In genomic region chr2:226796012-226796839, GRCh38 we compare ENCODE assay signal across 9 cellular contexts. TPM values are rescaled to one million over a fixed set of nuclear protein-coding genes. Genes with fewer than 3 reads are reported as not detected.
A peak's percentile ranks its signal among the peaks of the same experiment; 100 is the strongest.
DNase-seq lines count a peak whose midpoint lies in the region; ATAC-seq, FAIRE-seq and TF ChIP-seq lines count a peak whose summit lies in the region.
"Had no signal": no experiment of that assay in that cellular context is flagged by ENCODE, and none has a peak within 500 bp of the region (broad histone marks: within the 10 kb centered on the region; RNA-seq: fewer than 3 reads in every experiment).

No MANE protein-coding gene starts in this region.

- no peak overlapping the region for H3K9ac ChIP-seq in keratinocyte (ENCODE audit: control insufficient read depth, extremely low read depth, insufficient read depth, low read length)

- peak overlapping the region; percentile 16 for H3K4me2 ChIP-seq in keratinocyte (ENCODE audit: control insufficient read depth, extremely low read depth, insufficient read depth, low read depth, low read length)

- no peak for FAIRE-seq in keratinocyte (lab: Jason Lieb, UNC)

- H3K27ac ChIP-seq in ascending aorta (peak overlapping the region; percentile 79 to 95), keratinocyte (ENCODE audit: control insufficient read depth, insufficient read depth, low read length) (no peak overlapping the region), skin epidermis (peak overlapping the region in 16 of 21 experiments; percentile 1 to 91 (median 68))

- ATAC-seq in HG03571 (IDR thresholded peaks at IDR 0.05; ENCODE audit: unreplicated experiment), result no peak

- H2AFZ ChIP-seq in keratinocyte (ENCODE audit: control insufficient read depth, low read length), result no peak overlapping the region

- H3K4me3 ChIP-seq in ascending aorta, result peak overlapping the region; percentile 70 to 75
- H3K4me3 ChIP-seq in keratinocyte (ENCODE audit: control insufficient read depth in 2 of 3, extremely low read depth in 1 of 3, insufficient read depth in 2 of 3, low read depth in 1 of 3, low read length in 3 of 3), result peak overlapping the region in 1 of 3 experiments; percentile 17
- peak overlapping the region; percentile 0 to 81 (median 70) for H3K4me3 ChIP-seq in skin epidermis

- H3K79me2 ChIP-seq in keratinocyte (ENCODE audit: control insufficient read depth, insufficient read depth, low read length), result peaks cover 78% of the 10 kb centered on the region

- no peaks in the 10 kb centered on the region for H3K9me1 ChIP-seq in keratinocyte (ENCODE audit: control insufficient read depth, extremely low read depth, insufficient read depth, low read length)

- DNase-seq in ELR (ENCODE audit: low read depth) (peak; percentile 47), ascending aorta (ENCODE audit: low spot score in 2 of 2) (no peak), keratinocyte (ENCODE audit: low read depth, low spot score) (no peak), NCI-H2227 treated with DMSO at 0.1 percent for 48 hours (lab: John Stamatoyannopoulos, UW) (no peak), NCI-H1092 treated with DMSO at 0.1 percent for 48 hours (lab: John Stamatoyannopoulos, UW) (no peak)
- no peak for DNase-seq in stimulated activated CD4-positive, alpha-beta T cell treated with anti-CD3 and anti-CD28 coated beads, Interleukin-4, amount 100 ng/mL, for 24 hours
- DNase-seq: NCI-H2171 treated with DMSO at 0.1 percent for 48 hours had no signal

- intact Hi-C loops in ascending aorta (cut with DNase I), result loop anchor here (5.0 kb wide), 2 partner anchors 214 to 354 kb away; no protein-coding TSS in a partner anchor

- TF ChIP-seq CTCF in ascending aorta (IDR thresholded peaks at IDR 0.05), result no peak
- TF ChIP-seq CTCF in keratinocyte (optimal IDR thresholded peaks at IDR 0.05 in 1 of 3, IDR thresholded peaks at IDR 0.05 in 1 of 3, conservative IDR thresholded peaks at IDR 0.05 in 1 of 3; ENCODE audit: extremely low read depth in 1 of 3, insufficient read depth in 2 of 3, low read length in 3 of 3), result no peak

- H3K4me1 ChIP-seq in ascending aorta (peaks cover 14 to 34% of the 10 kb centered on the region in 2 donors), keratinocyte (ENCODE audit: control insufficient read depth, extremely low read depth, insufficient read depth, low read length) (peaks cover 49% of the 10 kb centered on the region)

- H4K20me1 ChIP-seq in keratinocyte (ENCODE audit: control insufficient read depth, extremely low read depth, insufficient read depth, low read length), result no peaks in the 10 kb centered on the region

- H3K27me3 ChIP-seq in ascending aorta, result no peaks in the 10 kb centered on the region
- H3K27me3 ChIP-seq in keratinocyte (ENCODE audit: control insufficient read depth, extremely low read depth, insufficient read depth, low read length), result no peaks in the 10 kb centered on the region

- dilution Hi-C loops in keratinocyte (cut with MboI; ENCODE audit: extremely low pct_ligation_motif_present, low sequenced_read_pairs), result no loop called here

- H3K9me3 ChIP-seq in ascending aorta, result no peaks in the 10 kb centered on the region
- no peaks in the 10 kb centered on the region for H3K9me3 ChIP-seq in keratinocyte (ENCODE audit: control insufficient read depth, low read depth, low read length)

- peaks cover 0 to 12% of the 10 kb centered on the region in 2 donors for H3K36me3 ChIP-seq in ascending aorta
- peaks cover 15% of the 10 kb centered on the region in 2 experiments for H3K36me3 ChIP-seq in keratinocyte (ENCODE audit: control insufficient read depth in 2 of 2, extremely low read depth in 1 of 2, insufficient read depth in 2 of 2, low read length in 2 of 2)

RNA-seq across cellular contexts. Expression of gene IRS1, which starts 3.4 kb away (rescaled TPM):
- total RNA-seq in ascending aorta, result 18.6 TPM
- 10.1 to 15.8 TPM (median 11.2 TPM) in 3 replicates for polyA plus RNA-seq in keratinocyte
- 3.1 TPM for polyA plus RNA-seq in keratinocyte (2011; ENCODE audit: low read depth)
- polyA plus RNA-seq in keratinocyte (2011; cell fraction: cytosol; rRNA removed), result 8.4 and 12.5 TPM in 2 replicates
- polyA plus RNA-seq in keratinocyte (2011; cell fraction: nucleus; rRNA removed), result 21.1 and 26.0 TPM in 2 replicates
- 4.4 and 14.4 TPM in 2 replicates for polyA plus RNA-seq in keratinocyte (2012; ENCODE audit: low replicate concordance)
- 15.8 to 35.1 TPM (median 21.6 TPM) in 3 replicates for polyA minus RNA-seq in keratinocyte
- 34.7 TPM for polyA minus RNA-seq in keratinocyte (2011; cell fraction: cytosol; rRNA and poly(A)+ RNA removed)
- 38.6 and 48.2 TPM in 2 replicates for polyA minus RNA-seq in keratinocyte (2011; cell fraction: nucleus; rRNA and poly(A)+ RNA removed)

RNA-seq across cellular contexts. Expression of gene RHBDD1, which starts 39.6 kb away (rescaled TPM):
- total RNA-seq in ascending aorta, result 3.7 TPM
- 22.1 to 27.8 TPM (median 22.8 TPM) in 3 replicates for polyA plus RNA-seq in keratinocyte
- polyA plus RNA-seq in keratinocyte (2011; ENCODE audit: low read depth), result 25.1 TPM
- 10.7 and 33.0 TPM in 2 replicates for polyA plus RNA-seq in keratinocyte (2011; cell fraction: cytosol; rRNA removed)
- 28.3 and 32.6 TPM in 2 replicates for polyA plus RNA-seq in keratinocyte (2011; cell fraction: nucleus; rRNA removed)
- 16.2 and 22.0 TPM in 2 replicates for polyA plus RNA-seq in keratinocyte (2012; ENCODE audit: low replicate concordance)
- 14.7 to 83.2 TPM (median 78.3 TPM) in 3 replicates for polyA minus RNA-seq in keratinocyte
- 19.4 TPM for polyA minus RNA-seq in keratinocyte (2011; cell fraction: cytosol; rRNA and poly(A)+ RNA removed)
- 31.2 and 82.2 TPM in 2 replicates for polyA minus RNA-seq in keratinocyte (2011; cell fraction: nucleus; rRNA and poly(A)+ RNA removed)
